In genomic region chr14:68476212-68476964, GRCh38 we compare ENCODE assay signal across 8 cellular contexts.
DNase-seq lines count a peak whose midpoint lies in the region; ATAC-seq, FAIRE-seq and TF ChIP-seq lines count a peak whose summit lies in the region.

No MANE protein-coding gene starts in this region.

- no peak for TF ChIP-seq CTCF in OCI-LY3 (IDR thresholded peaks at IDR 0.05; ENCODE audit: low read depth, low read length)
- no peak for TF ChIP-seq CTCF in esophagus squamous epithelium (IDR thresholded peaks at IDR 0.05)
- no peak for TF ChIP-seq CTCF in activated CD8-positive, alpha-beta T cell treated with anti-CD3 and anti-CD28 coated beads for 36 hours (IDR thresholded peaks at IDR 0.05)

- peaks cover 40% of the 10 kb centered on the region for H3K4me1 ChIP-seq in OCI-LY3 (ENCODE audit: low read length)
- peaks cover 11 to 56% (median 25%) of the 10 kb centered on the region in 3 donors for H3K4me1 ChIP-seq in esophagus squamous epithelium

- DNase-seq in esophagus squamous epithelium (lab: John Stamatoyannopoulos, UW) (no peak), non-pigmented ciliary epithelial cell (ENCODE audit: low read depth) (peak; percentile 89), frontal cortex (ENCODE audit: low spot score in 2 of 2) (no peak)
- DNase-seq in activated CD8-positive, alpha-beta T cell treated with anti-CD3 and anti-CD28 coated beads for 36 hours = no peak
- DNase-seq in activated CD4-positive, alpha-beta T cell treated with anti-CD3 and anti-CD28 coated beads, Interleukin-2, amount 50 U/mL, for 1 hour = no peak

- 39 to 42% methylated on average over 10 of the region's 10 CpGs for WGBS in esophagus squamous epithelium, 2 donors

- H3K4me2 ChIP-seq in OCI-LY3 (ENCODE audit: low read length) = peak overlapping the region; percentile 53

- CTCF ChIA-PET in activated CD8-positive, alpha-beta T cell treated with anti-CD3 and anti-CD28 coated beads for 36 hours (lab: Charles Lee) = no interaction called here

- intact Hi-C loops in esophagus squamous epithelium (cut with DNase I) = no loop called here
- intact Hi-C loops in activated CD8-positive, alpha-beta T cell treated with anti-CD3 and anti-CD28 coated beads for 36 hours (cut with micrococcal nuclease) = no loop called here

- H3K27me3 Mint-ChIP-seq in activated CD8-positive, alpha-beta T cell treated with anti-CD3 and anti-CD28 coated beads for 36 hours = no peaks in the 10 kb centered on the region

- POLR2A ChIA-PET in activated CD8-positive, alpha-beta T cell treated with anti-CD3 and anti-CD28 coated beads for 36 hours (lab: Charles Lee) = no interaction called here

- H3K36me3 Mint-ChIP-seq in activated CD8-positive, alpha-beta T cell treated with anti-CD3 and anti-CD28 coated beads for 36 hours (ENCODE audit: low read depth) = no peaks in the 10 kb centered on the region

- no peak overlapping the region for H3K27ac Mint-ChIP-seq in activated CD8-positive, alpha-beta T cell treated with anti-CD3 and anti-CD28 coated beads for 36 hours

- 0 out of 2 replicates have a peak overlapping the region, but pooled peaks have one; percentile 35 for H2AFZ ChIP-seq in OCI-LY3 (ENCODE audit: low read depth, low read length)

- H3K79me2 ChIP-seq in OCI-LY3 (ENCODE audit: low read length) = no peaks in the 10 kb centered on the region

- peak; percentile 79 for ATAC-seq in GM18498 (IDR thresholded peaks at IDR 0.05; ENCODE audit: unreplicated experiment)
- ATAC-seq in HG02571 (IDR thresholded peaks at IDR 0.05; ENCODE audit: unreplicated experiment) = peak; percentile 60
- ATAC-seq in activated CD8-positive, alpha-beta T cell treated with anti-CD3 and anti-CD28 coated beads for 36 hours = no peak

- H3K36me3 ChIP-seq in OCI-LY3 (replicated peaks; ENCODE audit: low read depth, low read length) = no peaks in the 10 kb centered on the region
- H3K36me3 ChIP-seq in esophagus squamous epithelium = no peaks in the 10 kb centered on the region

- H3K9me3 ChIP-seq in OCI-LY3 (ENCODE audit: insufficient read depth, low read length) = no peaks in the 10 kb centered on the region
- H3K9me3 ChIP-seq in esophagus squamous epithelium = no peaks in the 10 kb centered on the region

- H3K4me1 Mint-ChIP-seq in activated CD8-positive, alpha-beta T cell treated with anti-CD3 and anti-CD28 coated beads for 36 hours (ENCODE audit: low read depth) = peaks cover 9% of the 10 kb centered on the region

- no peak for TF ChIP-seq POLR2A in esophagus squamous epithelium (IDR thresholded peaks at IDR 0.05)

- no peaks in the 10 kb centered on the region for H4K20me1 ChIP-seq in OCI-LY3 (ENCODE audit: insufficient read depth, low read length)

- peak overlapping the region; percentile 45; the same call in 1 of the 2 replicates for H3K27ac ChIP-seq in OCI-LY3 (ENCODE audit: low read length)
- H3K27ac ChIP-seq in esophagus squamous epithelium = peak overlapping the region; percentile 64 to 83 (median 80)

- H3K4me3 Mint-ChIP-seq in activated CD8-positive, alpha-beta T cell treated with anti-CD3 and anti-CD28 coated beads for 36 hours = no peak overlapping the region

- H3K4me3 ChIP-seq in OCI-LY3 (ENCODE audit: low read length) (peak overlapping the region; percentile 26), esophagus squamous epithelium (no peak overlapping the region)

- no peaks in the 10 kb centered on the region for H3K9me3 Mint-ChIP-seq in activated CD8-positive, alpha-beta T cell treated with anti-CD3 and anti-CD28 coated beads for 36 hours

- H3K9ac ChIP-seq in OCI-LY3 (ENCODE audit: low read length) = peak overlapping the region; percentile 33; the same call in 1 of the 2 replicates

- H3K27me3 ChIP-seq in OCI-LY3 (ENCODE audit: low read depth, low read length) (no peaks in the 10 kb centered on the region), esophagus squamous epithelium (no peaks in the 10 kb centered on the region)

- FAIRE-seq in frontal cortex (lab: Jason Lieb, UNC) = no peak
